In the genomic region with DNA sequence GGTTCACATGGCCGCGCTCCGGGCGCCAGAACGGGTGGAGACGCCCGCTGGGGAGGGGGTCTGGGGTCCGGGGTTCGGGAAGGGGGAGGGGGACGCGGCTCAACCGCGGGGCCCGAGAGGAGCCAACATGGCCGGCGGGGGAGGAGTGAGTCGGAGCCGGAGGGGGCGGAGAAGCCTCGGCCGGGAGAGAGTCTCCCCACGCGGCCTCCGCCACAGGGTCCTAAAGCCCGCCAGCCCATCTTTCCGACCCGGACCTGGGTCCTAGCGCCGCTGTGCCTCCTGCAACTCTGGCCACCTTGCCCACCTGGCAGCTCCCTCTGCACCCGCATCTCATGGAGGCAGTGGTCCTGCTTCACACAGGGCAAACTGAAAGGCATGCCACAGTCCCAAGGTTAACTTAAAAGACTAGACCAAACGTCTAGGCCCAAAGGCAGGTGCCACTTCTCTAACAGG, we compare ENCODE assay signal across 8 cellular contexts. TPM values are rescaled to one million over a fixed set of nuclear protein-coding genes. Genes with fewer than 3 reads are reported as not detected.
DNase-seq lines count a peak whose midpoint lies in the region; ATAC-seq, FAIRE-seq and TF ChIP-seq lines count a peak whose summit lies in the region.

A gene (minus strand): TSS at position 147 of the 453 bp plus-strand sequence. CDS start 12,796 bp downstream, outside the sequence.

- peak; percentile 49 for ATAC-seq in GM21515 (IDR thresholded peaks at IDR 0.05; ENCODE audit: unreplicated experiment)

- H4K20me1 ChIP-seq in endothelial cell of umbilical vein (replicated peaks; ENCODE audit: control insufficient read depth, extremely low read depth, insufficient read depth, low read length), result no peaks in the 10 kb centered on the region

- H3K36me3 Mint-ChIP-seq in mesothelial cell of epicardium, result peaks cover 4% of the 10 kb centered on the region

- peak within 1 kb of the TSS; percentile 91 for H3K4me2 ChIP-seq in endothelial cell of umbilical vein (ENCODE audit: insufficient read depth, low read length)

- no peaks in the 10 kb centered on the region for H3K27me3 ChIP-seq in endothelial cell of umbilical vein (ENCODE audit: control insufficient read depth in 2 of 2, insufficient read depth in 2 of 2, low read length in 2 of 2)

- H3K36me3 ChIP-seq in endothelial cell of umbilical vein (ENCODE audit: control insufficient read depth in 2 of 2, extremely low read depth in 1 of 2, insufficient read depth in 2 of 2, low read length in 2 of 2), result peaks cover 0 to 1% of the 10 kb centered on the region in 2 experiments

- H2AFZ ChIP-seq in endothelial cell of umbilical vein (ENCODE audit: low read depth, low read length), result peak within 1 kb of the TSS; percentile 7

- BruUV-seq in endothelial cell of umbilical vein (replicated peaks; lab: Mats Ljungman, UMichigan), result no TSS peak

- H3K9ac ChIP-seq in endothelial cell of umbilical vein (replicated peaks; ENCODE audit: extremely low read depth, insufficient read depth, low read length), result peak within 1 kb of the TSS; percentile 74

- peak within 1 kb of the TSS; percentile 66 for H3K27ac ChIP-seq in endothelial cell of umbilical vein (ENCODE audit: insufficient read depth, low read depth, low read length)

- H3K27me3 Mint-ChIP-seq in mesothelial cell of epicardium (ENCODE audit: low read depth), result no peaks in the 10 kb centered on the region

- peak within 1 kb of the TSS; percentile 81 for H3K27ac Mint-ChIP-seq in mesothelial cell of epicardium

- TF ChIP-seq CTCF in endothelial cell of umbilical vein (IDR thresholded peaks at IDR 0.05; ENCODE audit: extremely low read depth in 1 of 2, insufficient read depth in 1 of 2, low read depth in 1 of 2, low read length in 2 of 2), result no peak
- no peak for TF ChIP-seq CTCF in mesothelial cell of epicardium (IDR thresholded peaks at IDR 0.05; ENCODE audit: unreplicated experiment)

- peaks cover 34% of the 10 kb centered on the region for H3K4me1 ChIP-seq in endothelial cell of umbilical vein (ENCODE audit: control insufficient read depth, extremely low read depth, insufficient read depth, low read length)

- peak within 1 kb of the TSS; percentile 97 for H3K4me3 Mint-ChIP-seq in mesothelial cell of epicardium

- H3K9me1 ChIP-seq in endothelial cell of umbilical vein (replicated peaks; ENCODE audit: control insufficient read depth, extremely low read depth, insufficient read depth, low read length), result no peaks in the 10 kb centered on the region

- peak within 1 kb of the TSS; percentile 87 to 99 (median 89) for H3K4me3 ChIP-seq in endothelial cell of umbilical vein (replicated peaks in 1 of 3; ENCODE audit: insufficient read depth in 1 of 3, low read depth in 1 of 3, low read length in 3 of 3)

- DNase-seq in Caki2 (ENCODE audit: low read depth) (peak; percentile 68), HuH-7.5 (ENCODE audit: low spot score) (peak; percentile 98), OCI-M2 (lab: John Stamatoyannopoulos, UW; ENCODE audit: unreplicated experiment) (peak; percentile 22), activated T-cell treated with anti-CD3 and anti-CD28 coated beads for 1 hour (ENCODE audit: low read depth) (peak; percentile 80), endothelial cell of umbilical vein (ENCODE audit: low read depth, low spot score) (peak; percentile 73), mesothelial cell of epicardium (ENCODE audit: low spot score in 2 of 2, unreplicated experiment in 2 of 2) (peak; percentile 61 to 78)
- DNase-seq in stimulated activated CD8-positive, alpha-beta memory T cell treated with anti-CD3 and anti-CD28 coated beads, Interleukin-15, amount 100 ng/mL, for 4 hours (ENCODE audit: low read depth in 2 of 2), result peak; percentile 71 to 72

- peaks cover 54% of the 10 kb centered on the region for H3K4me1 Mint-ChIP-seq in mesothelial cell of epicardium

- peak; percentile 76 for FAIRE-seq in endothelial cell of umbilical vein (lab: Jason Lieb, UNC)

- in situ Hi-C loops in Caki2 (cut with HindIII; ENCODE audit: low pct_unique_long_range_greater_than_20kb, low sequenced_read_pairs), result no loop called here

- H3K9me3 Mint-ChIP-seq in mesothelial cell of epicardium, result no peaks in the 10 kb centered on the region

- no peaks in the 10 kb centered on the region for H3K9me3 ChIP-seq in endothelial cell of umbilical vein (replicated peaks; ENCODE audit: control insufficient read depth, insufficient read depth, low read length)

- dilution Hi-C loops in endothelial cell of umbilical vein (cut with MboI; ENCODE audit: extremely low pct_ligation_motif_present, low sequenced_read_pairs), result no loop called here

- H3K79me2 ChIP-seq in endothelial cell of umbilical vein (ENCODE audit: control insufficient read depth, insufficient read depth, low read length), result peaks cover 58% of the 10 kb centered on the region

- intact Hi-C loops in endothelial cell of umbilical vein (cut with micrococcal nuclease), result no loop called here

- POLR2A ChIA-PET in endothelial cell of umbilical vein (lab: Charles Lee), result no interaction called here

- no peak for TF ChIP-seq POLR2A in endothelial cell of umbilical vein (IDR thresholded peaks at IDR 0.05; ENCODE audit: low read depth, low read length)

- CTCF ChIA-PET in endothelial cell of umbilical vein (lab: Charles Lee), result no interaction called here

TF ChIP-seq in endothelial cell of umbilical vein, 7 proteins besides CTCF, POLR2A, EP300 and RAD21:
- TF ChIP-seq POLR2AphosphoS5 (IDR thresholded peaks at IDR 0.05; ENCODE audit: insufficient read depth, low read depth, low read length) (peak; percentile 54), MYC (IDR thresholded peaks at IDR 0.05; ENCODE audit: low read depth, low read length) (no peak), EZH2 (IDR thresholded peaks at IDR 0.05; ENCODE audit: borderline replicate concordance, low read depth, low read length, severe bottlenecking) (no peak)
- TF ChIP-seq, protein P1, sequence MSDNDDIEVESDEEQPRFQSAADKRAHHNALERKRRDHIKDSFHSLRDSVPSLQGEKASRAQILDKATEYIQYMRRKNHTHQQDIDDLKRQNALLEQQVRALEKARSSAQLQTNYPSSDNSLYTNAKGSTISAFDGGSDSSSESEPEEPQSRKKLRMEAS (IDR thresholded peaks at IDR 0.05; ENCODE audit: insufficient read depth, insufficient read length), result peak; percentile 16

RNA-seq across cellular contexts. Expression of the gene that starts here (rescaled TPM):
- 5.0 and 7.2 TPM in 2 replicates for total RNA-seq in Caki2 (2014; rRNA removed; shearing (Covaris generic); ENCODE audit: low replicate concordance)
- total RNA-seq in endothelial cell of umbilical vein (91.4 and 97.7 TPM in 2 replicates), mesothelial cell of epicardium (99.4 to 107 TPM (median 105 TPM) in 3 replicates)
- 49.8 and 56.0 TPM in 2 replicates for polyA plus RNA-seq in endothelial cell of umbilical vein
- polyA plus RNA-seq in endothelial cell of umbilical vein (2011; cell fraction: cytosol; rRNA removed), result 46.7 and 47.7 TPM in 2 replicates
- polyA plus RNA-seq in endothelial cell of umbilical vein (2011; cell fraction: nucleus; rRNA removed), result 192 and 263 TPM in 2 replicates
- polyA plus RNA-seq in endothelial cell of umbilical vein (2012), result 47.3 and 50.3 TPM in 2 replicates
- polyA minus RNA-seq in endothelial cell of umbilical vein, result 241 and 260 TPM in 2 replicates
- 43.2 TPM for polyA minus RNA-seq in endothelial cell of umbilical vein (2011; cell fraction: cytosol; rRNA and poly(A)+ RNA removed)
- polyA minus RNA-seq in endothelial cell of umbilical vein (2011; cell fraction: nucleus; rRNA and poly(A)+ RNA removed), result 147 and 206 TPM in 2 replicates

Comparison
In these comparisons a context has a peak if more than half of its experiments do, and no peak if none do; other contexts are left out.
1. Peak in every context shown above with its lines: DNase-seq, ATAC-seq, H3K4me3 ChIP-seq and H3K27ac ChIP-seq.
2. RNA of the gene that starts here (total RNA-seq): 99.4 to 107 TPM in mesothelial cell of epicardium and 91.4 to 97.7 TPM in endothelial cell of umbilical vein; 5.0 to 7.2 TPM in Caki2; every median in the first group is over 10 times any median in the second.
3. DNase-seq: peak in every context shown above with its lines; median percentile 98 in HuH-7.5; 80 in activated T-cell treated with anti-CD3 and anti-CD28 coated beads for 1 hour; 73 in endothelial cell of umbilical vein; 72 in stimulated activated CD8-positive, alpha-beta memory T cell treated with anti-CD3 and anti-CD28 coated beads, Interleukin-15, amount 100 ng/mL, for 4 hours; 70 in mesothelial cell of epicardium; 68 in Caki2; 22 in OCI-M2.